10 cellular contexts compared by ENCODE assay signal in genomic region chr4:8182858-8183725, GRCh38. TPM values are rescaled to one million over a fixed set of nuclear protein-coding genes. Genes with fewer than 3 reads are reported as not detected.
A peak's percentile ranks its signal among the peaks of the same experiment; 100 is the strongest.
DNase-seq lines count a peak whose midpoint lies in the region; ATAC-seq and TF ChIP-seq lines count a peak whose summit lies in the region.
"Had no signal": no experiment of that assay in that cellular context is flagged by ENCODE, and none has a peak within 500 bp of the region (broad histone marks: within the 10 kb centered on the region; RNA-seq: fewer than 3 reads in every experiment).

No MANE protein-coding gene starts in this region.

- H3K36me3 ChIP-seq in GM23248 (ENCODE audit: low read depth) (no peaks in the 10 kb centered on the region), gastroesophageal sphincter (no peaks in the 10 kb centered on the region)

- H3K9me3 ChIP-seq in GM23248 (ENCODE audit: low read depth) (no peaks in the 10 kb centered on the region), gastroesophageal sphincter (no peaks in the 10 kb centered on the region)

- in situ Hi-C loops in GM23248 (cut with MboI), result no loop called here

- H3K4me2 ChIP-seq in GM23248 (ENCODE audit: unreplicated experiment), result no peak overlapping the region

- H3K27ac ChIP-seq in GM23248, result no peak overlapping the region
- peak overlapping the region in 3 of 4 donors; percentile 11 to 47 (median 37) for H3K27ac ChIP-seq in gastroesophageal sphincter

- no peak for TF ChIP-seq CTCF in gastroesophageal sphincter (IDR thresholded peaks at IDR 0.05)

- H3K4me1 ChIP-seq in GM23248 (ENCODE audit: insufficient read depth), result peaks cover 18% of the 10 kb centered on the region
- peaks cover 0 to 21% (median 8%) of the 10 kb centered on the region in 3 donors for H3K4me1 ChIP-seq in gastroesophageal sphincter

- no peaks in the 10 kb centered on the region for H3K79me2 ChIP-seq in GM23248 (ENCODE audit: insufficient read depth)

- no peak overlapping the region for H2AFZ ChIP-seq in GM23248

- peaks cover 18% of the 10 kb centered on the region for H3F3A ChIP-seq in GM23248 (ENCODE audit: insufficient read depth)

- no peak overlapping the region for H3K9ac ChIP-seq in GM23248

- 45 to 47% methylated on average over 20 to 25 of the region's 25 CpGs for WGBS in GM23248 (ENCODE audit: low coverage in 1 of 2, low lambda C conversion rate in 2 of 2, missing lambda C conversion rate in 2 of 2), 2 experiments
- 15 to 76% methylated on average over 2 to 8 of the region's 25 CpGs for WGBS in gastroesophageal sphincter (ENCODE audit: low coverage in 1 of 2), 2 donors

- no peak for TF ChIP-seq EP300 in gastroesophageal sphincter (IDR thresholded peaks at IDR 0.05)

- intact Hi-C loops in sciatic nerve (cut with DNase I), result no loop called here

- H4K20me1 ChIP-seq in GM23248 (ENCODE audit: insufficient read depth), result no peaks in the 10 kb centered on the region

- H3K27me3 ChIP-seq in GM23248 (replicated peaks; ENCODE audit: insufficient read depth) (no peaks in the 10 kb centered on the region; the same call in 1 of the 2 replicates), gastroesophageal sphincter (peaks cover 4% of the 10 kb centered on the region)

- no peak for TF ChIP-seq POLR2A in gastroesophageal sphincter (IDR thresholded peaks at IDR 0.05)

- DNase-seq in GM23248 (peak; percentile 94), RPMI7951 (ENCODE audit: low read depth) (peak; percentile 83), sciatic nerve (ENCODE audit: low spot score) (peak; percentile 92), UCSD-AML1 (lab: John Stamatoyannopoulos, UW; ENCODE audit: unreplicated experiment) (no peak)
- no peak for DNase-seq in stimulated activated CD4-positive, alpha-beta T cell treated with anti-CD3 and anti-CD28 coated beads, Interleukin-4, amount 100 ng/mL, for 1 hour
- DNase-seq: amniotic stem cell had no signal

- H3K9me2 ChIP-seq in GM23248 (ENCODE audit: insufficient read depth), result no peaks in the 10 kb centered on the region

- ATAC-seq in gastroesophageal sphincter (peak; percentile 87), sciatic nerve (peak; percentile 89), HG03460 (IDR thresholded peaks at IDR 0.05; ENCODE audit: unreplicated experiment) (no peak), GM21619 (IDR thresholded peaks at IDR 0.05; ENCODE audit: unreplicated experiment) (no peak)
- ATAC-seq: GM12878 had no signal

- no peak overlapping the region for H3K4me3 ChIP-seq in GM23248
- H3K4me3 ChIP-seq in gastroesophageal sphincter, result no peak overlapping the region
- H3K4me3 ChIP-seq: GM12878 had no signal

RNA-seq across cellular contexts. Expression of gene SH3TC1, which starts 16.0 kb away (rescaled TPM):
- total RNA-seq in GM23248 (2014; rRNA removed; shearing (Covaris generic)), result 6.5 and 9.9 TPM in 2 replicates
- 0.57 and 2.3 TPM in 2 replicates for polyA plus RNA-seq in GM23248 (2016; fragmentation: Nextera tagmentation; extraction: Ambion mirVana)
- 6.6 and 8.9 TPM in 2 replicates for total RNA-seq in RPMI7951 (2014; rRNA removed; shearing (Covaris generic))
- 10 to 100 TPM in 3 of 4 donors, 1 to 10 TPM in 1; 9.6 to 12.9 (median 12.6) TPM for total RNA-seq in gastroesophageal sphincter
- total RNA-seq in sciatic nerve, result 52.2 TPM

RNA-seq across cellular contexts. Expression of gene ABLIM2, which starts 24.5 kb away (rescaled TPM):
- total RNA-seq in GM23248 (2014; rRNA removed; shearing (Covaris generic)), result not detected in 2 replicates
- polyA plus RNA-seq in GM23248 (2016; fragmentation: Nextera tagmentation; extraction: Ambion mirVana), result not detected in 2 replicates
- total RNA-seq in RPMI7951 (2014; rRNA removed; shearing (Covaris generic)), result under 0.01 and 0.29 TPM in 2 replicates
- total RNA-seq in gastroesophageal sphincter, result 10 to 100 TPM in 1 of 4 donors, 1 to 10 TPM in 3; 5.0 to 13.5 (median 8.0) TPM
- 44.4 TPM for total RNA-seq in sciatic nerve

Comparison
In these comparisons a context has a peak if more than half of its experiments do, and no peak if none do; other contexts are left out.
1. DNase-seq: peak in GM23248 (single experiment), RPMI7951 (single experiment) and sciatic nerve (single experiment); none in stimulated activated CD4-positive, alpha-beta T cell treated with anti-CD3 and anti-CD28 coated beads, Interleukin-4, amount 100 ng/mL, for 1 hour (single experiment) and UCSD-AML1 (single experiment).
2. ATAC-seq: peak in gastroesophageal sphincter (single experiment) and sciatic nerve (single experiment); none in HG03460 (single experiment) and GM21619 (single experiment).